In genomic region chr16:9364721-9365693, GRCh38 we compare ENCODE assay signal across 1 cellular context.
TF ChIP-seq lines count a peak whose summit lies in the region.

No MANE protein-coding gene starts in this region.

TF ChIP-seq in HepG2, 621 proteins besides CTCF, POLR2A, EP300 and RAD21 (continued from another document and continues in another):
- TF ChIP-seq RNF219 (CRISPR knock-in tag; IDR thresholded peaks at IDR 0.05) (no peak), FOXA1 (IDR thresholded peaks at IDR 0.05) (no peak), FOXA1 (CRISPR knock-in tag; IDR thresholded peaks at IDR 0.05) (peak; percentile 85), ZNF616 (CRISPR knock-in tag; IDR thresholded peaks at IDR 0.05; ENCODE audit: low read depth) (no peak), MAFG (CRISPR knock-in tag; IDR thresholded peaks at IDR 0.05) (no peak), RCOR2 (CRISPR knock-in tag; IDR thresholded peaks at IDR 0.05) (peak; percentile 70), ZNF713 (CRISPR knock-in tag; IDR thresholded peaks at IDR 0.05) (no peak), NFIB (CRISPR knock-in tag; IDR thresholded peaks at IDR 0.05; ENCODE audit: borderline replicate concordance) (no peak), SOX13 (IDR thresholded peaks at IDR 0.05) (no peak), SOX13 (CRISPR knock-in tag; conservative IDR thresholded peaks at IDR 0.05 in 1 of 2, IDR thresholded peaks at IDR 0.05 in 1 of 2) (peak in 1 of 2 experiments; percentile 81; a peak in 2 of 4 replicates), ZNF7 (CRISPR knock-in tag; IDR thresholded peaks at IDR 0.05) (peak; percentile 79), ZNF383 (CRISPR knock-in tag; IDR thresholded peaks at IDR 0.05; ENCODE audit: borderline replicate concordance) (no peak), NR2F6 (IDR thresholded peaks at IDR 0.05) (0 out of 2 replicates have a peak, but pooled peaks have one; percentile 33), NR2F6 (CRISPR knock-in tag; IDR thresholded peaks at IDR 0.05) (peak; percentile 49; the same call in 1 of the 2 replicates), FOSL2 (CRISPR knock-in tag; IDR thresholded peaks at IDR 0.05) (peak; percentile 49; the same call in 1 of the 2 replicates), ATF3 (CRISPR knock-in tag; IDR thresholded peaks at IDR 0.05) (peak; percentile 27; the same call in 1 of the 2 replicates), ZNF660 (CRISPR knock-in tag; IDR thresholded peaks at IDR 0.05; ENCODE audit: borderline replicate concordance, low read depth) (no peak), ZMYM4 (CRISPR knock-in tag; IDR thresholded peaks at IDR 0.05) (peak; percentile 40; the same call in 1 of the 2 replicates), ZNF558 (CRISPR knock-in tag; IDR thresholded peaks at IDR 0.05; ENCODE audit: borderline replicate concordance) (no peak), ZNF501 (CRISPR knock-in tag; IDR thresholded peaks at IDR 0.05) (no peak), SAFB2 (CRISPR knock-in tag; IDR thresholded peaks at IDR 0.05; ENCODE audit: borderline replicate concordance, low read depth) (no peak), HMGXB3 (CRISPR knock-in tag; IDR thresholded peaks at IDR 0.05; ENCODE audit: borderline replicate concordance) (no peak), ZBTB44 (CRISPR knock-in tag; IDR thresholded peaks at IDR 0.05) (no peak), ZNF143 (CRISPR knock-in tag; IDR thresholded peaks at IDR 0.05) (no peak), MXD1 (CRISPR knock-in tag; IDR thresholded peaks at IDR 0.05) (no peak), ZNF331 (CRISPR knock-in tag; IDR thresholded peaks at IDR 0.05) (0 out of 2 replicates have a peak, but pooled peaks have one; percentile 14), SIX4 (CRISPR knock-in tag; IDR thresholded peaks at IDR 0.05) (no peak), ZNF24 (IDR thresholded peaks at IDR 0.05) (no peak), FOXO1 (CRISPR knock-in tag; IDR thresholded peaks at IDR 0.05) (0 out of 2 replicates have a peak, but pooled peaks have one; percentile 25), ZNF644 (CRISPR knock-in tag; IDR thresholded peaks at IDR 0.05; ENCODE audit: low read depth) (peak; percentile 88), ARHGAP35 (CRISPR knock-in tag; IDR thresholded peaks at IDR 0.05; ENCODE audit: borderline replicate concordance) (no peak), ZNF567 (CRISPR knock-in tag; IDR thresholded peaks at IDR 0.05; ENCODE audit: borderline replicate concordance) (no peak), ZFYVE20 (CRISPR knock-in tag; IDR thresholded peaks at IDR 0.05; ENCODE audit: borderline replicate concordance, low read depth) (no peak), BHLHE40 (IDR thresholded peaks at IDR 0.05; ENCODE audit: low read length) (no peak), ARID5B (CRISPR knock-in tag; IDR thresholded peaks at IDR 0.05) (peak; percentile 62), ZNF615 (CRISPR knock-in tag; IDR thresholded peaks at IDR 0.05; ENCODE audit: borderline replicate concordance) (no peak), CCAR2 (optimal IDR thresholded peaks at IDR 0.05; ENCODE audit: low read depth, low read length) (no peak), ZGPAT (CRISPR knock-in tag; IDR thresholded peaks at IDR 0.05) (no peak), GPN1 (CRISPR knock-in tag; IDR thresholded peaks at IDR 0.05; ENCODE audit: borderline replicate concordance) (no peak), TAF1 (CRISPR knock-in tag; IDR thresholded peaks at IDR 0.05) (no peak), ADNP (CRISPR knock-in tag; IDR thresholded peaks at IDR 0.05) (peak; percentile 79; the same call in 1 of the 2 replicates), ELF4 (CRISPR knock-in tag; IDR thresholded peaks at IDR 0.05; ENCODE audit: borderline replicate concordance) (no peak), SIX1 (CRISPR knock-in tag; IDR thresholded peaks at IDR 0.05; ENCODE audit: borderline replicate concordance) (no peak), ZFP90 (CRISPR knock-in tag; IDR thresholded peaks at IDR 0.05; ENCODE audit: borderline replicate concordance) (no peak), GPBP1L1 (CRISPR knock-in tag; IDR thresholded peaks at IDR 0.05) (no peak), ZKSCAN1 (IDR thresholded peaks at IDR 0.05; ENCODE audit: low read length) (peak; percentile 24; the same call in 1 of the 2 replicates), NCOA2 (CRISPR knock-in tag; IDR thresholded peaks at IDR 0.05) (peak; percentile 75; the same call in 1 of the 2 replicates), BCL6 (CRISPR knock-in tag; IDR thresholded peaks at IDR 0.05) (peak; percentile 41; the same call in 1 of the 2 replicates), ZSCAN25 (CRISPR knock-in tag; IDR thresholded peaks at IDR 0.05) (no peak), NR2F1 (CRISPR knock-in tag; IDR thresholded peaks at IDR 0.05) (peak; percentile 21 to 63; a peak in 3 of 4 replicates), ZNF547 (CRISPR knock-in tag; IDR thresholded peaks at IDR 0.05) (no peak), ZNF362 (CRISPR knock-in tag; IDR thresholded peaks at IDR 0.05; ENCODE audit: borderline replicate concordance) (peak; percentile 63; the same call in 1 of the 2 replicates), CREM (IDR thresholded peaks at IDR 0.05) (peak; percentile 18; the same call in 1 of the 2 replicates), CREM (CRISPR knock-in tag; IDR thresholded peaks at IDR 0.05) (no peak)
